Comparison of ENCODE assay signal across 30 cellular contexts in the genomic region with DNA sequence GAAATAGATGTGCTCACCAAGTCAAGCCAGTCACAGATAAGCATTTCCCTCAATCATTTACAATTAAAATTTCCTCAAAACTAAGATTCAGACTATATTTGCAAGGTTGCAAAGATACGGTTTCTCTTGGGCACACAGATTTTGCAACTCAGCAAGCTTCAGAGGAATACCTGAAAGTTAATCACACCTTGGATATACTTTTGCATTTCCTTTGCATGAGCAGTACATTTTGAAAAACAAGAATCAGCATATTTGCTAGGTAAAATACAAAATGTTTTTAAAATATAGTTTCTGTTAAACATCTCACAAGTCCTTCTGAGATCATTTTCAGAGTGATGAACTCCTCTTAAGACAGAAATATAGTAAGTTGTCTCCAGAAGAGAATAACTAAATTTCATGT.
"Had no signal": no experiment of that assay in that cellular context is flagged by ENCODE, and none has a peak within 500 bp of the region (broad histone marks: within the 10 kb centered on the region; RNA-seq: fewer than 3 reads in every experiment).

No MANE protein-coding gene starts in this region.

- H3K27ac Mint-ChIP-seq: activated CD4-positive, alpha-beta memory T cell treated with anti-CD3 and anti-CD28 coated beads, Interleukin-2, amount 10 ng/mL, durations not matched to agents 7 days and 5 days; activated CD4-positive, alpha-beta T cell treated with anti-CD3 and anti-CD28 coated beads, Interleukin-2, amount 10 ng/mL, durations not matched to agents 7 days and 5 days; activated naive CD4-positive, alpha-beta T cell treated with anti-CD3 and anti-CD28 coated beads, Interleukin-2, amount 10 ng/mL, durations not matched to agents 7 days and 5 days; activated naive CD4-positive, alpha-beta T cell treated with anti-CD3 and anti-CD28 coated beads, Interleukin-2, amount 50 U/mL, for 72 hours; activated naive CD8-positive, alpha-beta T cell treated with anti-CD3 and anti-CD28 coated beads, Interleukin-2, amount 10 ng/mL, durations not matched to agents 7 days and 5 days; activated T-cell treated with anti-CD3 and anti-CD28 coated beads, Interleukin-2, amount 50 U/mL, for 24 hours; activated T-cell treated with anti-CD3 and anti-CD28 coated beads, Interleukin-2, amount 50 U/mL, for 72 hours; dendritic cell treated with granulocyte-macrophage colony-stimulating factor and Interleukin-4, amounts not matched to agents 40 ng/mL and 50 ng/mL, for 4 days; WTC11 had no signal

- H3K4me3 Mint-ChIP-seq: activated CD4-positive, alpha-beta memory T cell treated with anti-CD3 and anti-CD28 coated beads, Interleukin-2, amount 10 ng/mL, durations not matched to agents 7 days and 5 days; activated CD4-positive, alpha-beta T cell treated with anti-CD3 and anti-CD28 coated beads, Interleukin-2, amount 10 ng/mL, durations not matched to agents 7 days and 5 days; activated naive CD4-positive, alpha-beta T cell treated with anti-CD3 and anti-CD28 coated beads, Interleukin-2, amount 10 ng/mL, durations not matched to agents 7 days and 5 days; activated naive CD8-positive, alpha-beta T cell treated with anti-CD3 and anti-CD28 coated beads, Interleukin-2, amount 10 ng/mL, durations not matched to agents 7 days and 5 days; activated T-cell treated with anti-CD3 and anti-CD28 coated beads, Interleukin-2, amount 50 U/mL, for 24 hours; activated T-cell treated with anti-CD3 and anti-CD28 coated beads, Interleukin-2, amount 50 U/mL, for 72 hours; central memory CD8-positive, alpha-beta T cell; dendritic cell treated with granulocyte-macrophage colony-stimulating factor and Interleukin-4, amounts not matched to agents 40 ng/mL and 50 ng/mL, for 4 days; WTC11 had no signal

- DNase-seq: activated CD4-positive, alpha-beta memory T cell treated with anti-CD3 and anti-CD28 coated beads, Interleukin-2, amount 10 ng/mL, durations not matched to agents 7 days and 5 days; activated CD4-positive, alpha-beta T cell treated with anti-CD3 and anti-CD28 coated beads for 1 hour; activated CD4-positive, alpha-beta T cell treated with anti-CD3 and anti-CD28 coated beads for 4 hours; activated CD4-positive, alpha-beta T cell treated with anti-CD3 and anti-CD28 coated beads, Interleukin-2, amount 10 ng/mL, durations not matched to agents 7 days and 5 days; activated CD4-positive, alpha-beta T cell treated with anti-CD3 and anti-CD28 coated beads, Interleukin-2, amount 50 U/mL, for 4 hours; activated CD8-positive, alpha-beta memory T cell treated with anti-CD3 and anti-CD28 coated beads, Interleukin-2, amount 50 U/mL, for 48 hours; activated gamma-delta T cell; activated naive CD4-positive, alpha-beta T cell; activated naive CD4-positive, alpha-beta T cell treated with anti-CD3 and anti-CD28 coated beads, Interleukin-2, amount 10 ng/mL, durations not matched to agents 7 days and 5 days; activated naive CD8-positive, alpha-beta T cell treated with anti-CD3 and anti-CD28 coated beads, Interleukin-2, amount 10 ng/mL, durations not matched to agents 7 days and 5 days; activated T-cell treated with anti-CD3 and anti-CD28 coated beads for 4 hours; activated T-cell treated with anti-CD3 and anti-CD28 coated beads, Interleukin-2, amount 50 U/mL, for 24 hours; activated T-cell treated with anti-CD3 and anti-CD28 coated beads, Interleukin-2, amount 50 U/mL, for 72 hours; amniotic stem cell; anterior cingulate cortex; brain microvascular endothelial cell; dorsolateral prefrontal cortex; effector memory CD4-positive, alpha-beta T cell; erythroblast; foreskin keratinocyte; gastrocnemius medialis; heart right ventricle; T-helper 2 cell had no signal

- H3K9me3 ChIP-seq: esophagus muscularis mucosa, gastrocnemius medialis, heart right ventricle had no signal

- H3K36me3 Mint-ChIP-seq: activated naive CD4-positive, alpha-beta T cell treated with anti-CD3 and anti-CD28 coated beads, Interleukin-2, amount 10 ng/mL, durations not matched to agents 7 days and 5 days; activated naive CD4-positive, alpha-beta T cell treated with anti-CD3 and anti-CD28 coated beads, Interleukin-2, amount 50 U/mL, for 72 hours; WTC11 had no signal

- H3K9me3 Mint-ChIP-seq: activated CD4-positive, alpha-beta memory T cell treated with anti-CD3 and anti-CD28 coated beads, Interleukin-2, amount 10 ng/mL, durations not matched to agents 7 days and 5 days; activated CD4-positive, alpha-beta T cell treated with anti-CD3 and anti-CD28 coated beads, Interleukin-2, amount 10 ng/mL, durations not matched to agents 7 days and 5 days; activated naive CD4-positive, alpha-beta T cell treated with anti-CD3 and anti-CD28 coated beads, Interleukin-2, amount 10 ng/mL, durations not matched to agents 7 days and 5 days; activated naive CD4-positive, alpha-beta T cell treated with anti-CD3 and anti-CD28 coated beads, Interleukin-2, amount 50 U/mL, for 72 hours; activated naive CD8-positive, alpha-beta T cell treated with anti-CD3 and anti-CD28 coated beads, Interleukin-2, amount 10 ng/mL, durations not matched to agents 7 days and 5 days; activated T-cell treated with anti-CD3 and anti-CD28 coated beads, Interleukin-2, amount 50 U/mL, for 24 hours; central memory CD8-positive, alpha-beta T cell; dendritic cell treated with granulocyte-macrophage colony-stimulating factor and Interleukin-4, amounts not matched to agents 40 ng/mL and 50 ng/mL, for 4 days had no signal

- ATAC-seq: activated naive CD4-positive, alpha-beta T cell treated with anti-CD3 and anti-CD28 coated beads, Interleukin-2, amount 50 U/mL, for 72 hours; activated T-cell treated with anti-CD3 and anti-CD28 coated beads, Interleukin-2, amount 50 U/mL, for 72 hours; foreskin keratinocyte; gastrocnemius medialis; heart right ventricle; WTC11 had no signal

- H3K27ac ChIP-seq: brain microvascular endothelial cell, coronary artery, dorsolateral prefrontal cortex, esophagus muscularis mucosa, foreskin keratinocyte, gastrocnemius medialis, heart right ventricle, VCaP had no signal

- H3K4me3 ChIP-seq: coronary artery, dorsolateral prefrontal cortex, esophagus muscularis mucosa, gastrocnemius medialis, heart right ventricle had no signal

- H3K36me3 ChIP-seq: brain microvascular endothelial cell, esophagus muscularis mucosa, gastrocnemius medialis, heart right ventricle had no signal

- H3K27me3 ChIP-seq: brain microvascular endothelial cell, dorsolateral prefrontal cortex, esophagus muscularis mucosa, foreskin keratinocyte, gastrocnemius medialis had no signal

- H3K4me1 Mint-ChIP-seq: central memory CD8-positive, alpha-beta T cell had no signal
